ENCODE assay signal across 8 cellular contexts in the genomic region with DNA sequence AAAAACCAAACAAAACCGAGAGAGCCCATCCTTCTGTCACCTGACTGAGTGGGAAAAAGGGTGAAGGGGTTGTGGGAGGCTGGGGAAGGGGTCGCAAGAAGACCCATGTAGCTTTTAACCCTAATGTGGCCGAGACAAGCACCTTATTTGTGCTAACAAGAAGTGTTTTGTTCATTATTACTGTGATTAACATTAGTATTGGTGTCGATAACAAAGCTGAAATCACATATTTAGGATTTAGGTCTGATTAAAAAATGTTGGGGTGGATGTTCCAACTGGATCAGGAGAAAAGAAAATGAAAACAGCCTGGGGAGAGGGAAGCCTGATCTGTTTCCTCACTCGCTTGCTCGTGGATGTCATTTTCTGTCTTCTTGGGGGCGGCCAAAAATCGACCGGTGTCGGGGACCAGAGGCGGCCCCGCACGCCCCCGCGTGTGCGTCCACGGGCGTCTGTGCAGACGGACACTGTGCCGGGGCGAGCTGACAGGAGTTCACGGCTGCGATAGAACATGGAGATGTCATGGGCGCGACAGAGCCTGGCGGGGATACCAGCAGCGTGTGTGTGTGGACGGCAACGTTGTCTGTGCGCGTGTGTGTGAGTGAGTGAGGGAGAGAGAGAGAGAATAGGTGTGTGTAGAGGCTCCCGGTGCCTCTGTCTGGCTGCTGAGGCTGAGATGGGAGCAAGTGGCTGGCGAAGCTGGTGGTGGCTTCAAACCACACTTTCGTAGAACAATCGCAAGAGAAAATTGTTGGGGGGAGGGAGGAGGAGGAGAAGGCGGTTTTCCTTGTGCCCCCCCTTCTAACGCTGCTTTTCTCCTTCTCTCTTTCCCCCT.
DNase-seq lines count a peak whose midpoint lies in the region; ATAC-seq and TF ChIP-seq lines count a peak whose summit lies in the region.

No MANE protein-coding gene starts in this region.

- peaks cover 34 to 94% (median 86%) of the 10 kb centered on the region in 10 experiments for H3K4me1 ChIP-seq in BLaER1 treated with 17β-estradiol and CSF1 and Interleukin-3, amounts not matched to agents 10 nM and 100 nM

- peaks cover 100% of the 10 kb centered on the region for H3K27me3 Mint-ChIP-seq in nephron (ENCODE audit: low read depth)

- H3K9me3 ChIP-seq in BLaER1 treated with 17β-estradiol and CSF1 and Interleukin-3, amounts not matched to agents 10 nM and 100 nM (replicated peaks in 1 of 11) = no peaks in the 10 kb centered on the region

- H3K27me3 ChIP-seq in BLaER1 treated with 17β-estradiol and CSF1 and Interleukin-3, amounts not matched to agents 10 nM and 100 nM = peaks cover 38 to 62% (median 55%) of the 10 kb centered on the region in 11 experiments

- H4K20me1 ChIP-seq in BLaER1 treated with 17β-estradiol and CSF1 and Interleukin-3, amounts not matched to agents 10 nM and 100 nM = peaks cover 0 to 76% (median 0%) of the 10 kb centered on the region in 11 experiments; a peak in 11 of 22 replicates

- H3K4me1 Mint-ChIP-seq in nephron = peaks cover 79% of the 10 kb centered on the region

- DNase-seq in NCI-H1105 (lab: John Stamatoyannopoulos, UW) (peak; percentile 39), coronary artery (ENCODE audit: low spot score) (no peak), LoVo (ENCODE audit: low spot score) (no peak), DMS114 treated with DMSO at 0.1 percent for 48 hours (lab: John Stamatoyannopoulos, UW; ENCODE audit: unreplicated experiment) (no peak)

- peak overlapping the region in 10 of 11 experiments; percentile 7 to 66 (median 49); a peak in 16 of 22 replicates for H3K9ac ChIP-seq in BLaER1 treated with 17β-estradiol and CSF1 and Interleukin-3, amounts not matched to agents 10 nM and 100 nM

- peaks cover 0 to 34% (median 14%) of the 10 kb centered on the region in 11 experiments; a peak in 11 of 22 replicates for H3K36me3 ChIP-seq in BLaER1 treated with 17β-estradiol and CSF1 and Interleukin-3, amounts not matched to agents 10 nM and 100 nM

- TF ChIP-seq CTCF in coronary artery (IDR thresholded peaks at IDR 0.05) (no peak), nephron (IDR thresholded peaks at IDR 0.05; ENCODE audit: unreplicated experiment in 3 of 3) (no peak)

- peak overlapping the region in 2 of 3 experiments; percentile 32 to 94 for H3K27ac Mint-ChIP-seq in nephron

- H3K27ac ChIP-seq in BLaER1 treated with 17β-estradiol and CSF1 and Interleukin-3, amounts not matched to agents 10 nM and 100 nM = peak overlapping the region in 6 of 11 experiments; percentile 1 to 42 (median 26); a peak in 5 of 22 replicates
- peak overlapping the region; percentile 90 to 95 for H3K27ac ChIP-seq in coronary artery

- ATAC-seq in HG02610 (IDR thresholded peaks at IDR 0.05; ENCODE audit: unreplicated experiment) (no peak), HG03521 (IDR thresholded peaks at IDR 0.05; ENCODE audit: unreplicated experiment) (no peak)

- peak overlapping the region in 8 of 10 experiments; percentile 2 to 54 (median 38); a peak in 11 of 20 replicates for H3K4me3 ChIP-seq in BLaER1 treated with 17β-estradiol and CSF1 and Interleukin-3, amounts not matched to agents 10 nM and 100 nM
- H3K4me3 ChIP-seq in coronary artery = peak overlapping the region; percentile 78

- H3K9me3 Mint-ChIP-seq in nephron = no peaks in the 10 kb centered on the region

- H3K36me3 Mint-ChIP-seq in nephron (ENCODE audit: low read depth) = peaks cover 32% of the 10 kb centered on the region

- H3K4me3 Mint-ChIP-seq in nephron = peak overlapping the region; percentile 14 to 85 (median 69)

- peak overlapping the region; percentile 67 to 97 (median 92) for H3K4me2 ChIP-seq in BLaER1 treated with 17β-estradiol and CSF1 and Interleukin-3, amounts not matched to agents 10 nM and 100 nM
